28 cellular contexts compared by ENCODE assay signal in genomic region chr9:124707667-124708066, GRCh38.
A peak's percentile ranks its signal among the peaks of the same experiment; 100 is the strongest.
DNase-seq lines count a peak whose midpoint lies in the region; ATAC-seq, FAIRE-seq and TF ChIP-seq lines count a peak whose summit lies in the region.
"Had no signal": no experiment of that assay in that cellular context is flagged by ENCODE, and none has a peak within 500 bp of the region (broad histone marks: within the 10 kb centered on the region; RNA-seq: fewer than 3 reads in every experiment).

No MANE protein-coding gene starts in this region.

- no peak overlapping the region for H3K4me3 ChIP-seq in SK-N-SH (ENCODE audit: low read depth in 2 of 2, low read length in 1 of 2)
- H3K4me3 ChIP-seq in mucosa of rectum (ENCODE audit: low read length in 2 of 2): peak overlapping the region in 1 of 2 donors; percentile 9
- no peak overlapping the region for H3K4me3 ChIP-seq in coronary artery
- H3K4me3 ChIP-seq: HAP-1, heart left ventricle, prostate gland, sigmoid colon, stomach, thyroid gland had no signal

- no peaks in the 10 kb centered on the region for H3K9me2 ChIP-seq in SK-N-SH

- DNase-seq in H54 (ENCODE audit: insufficient read length, low spot score) (no peak), SK-N-SH (no peak), foreskin keratinocyte (peak in 1 of 2 donors; percentile 56), ureter (ENCODE audit: low spot score) (no peak), dermis blood vessel endothelial cell (no peak), coronary artery (ENCODE audit: low spot score) (no peak), NCI-H146 (lab: John Stamatoyannopoulos, UW) (no peak)
- DNase-seq: activated CD4-positive, alpha-beta T cell treated with anti-CD3 and anti-CD28 coated beads for 48 hours; activated gamma-delta T cell; activated naive CD8-positive, alpha-beta T cell treated with anti-CD3 and anti-CD28 coated beads for 36 hours; activated T-cell treated with anti-CD3 and anti-CD28 coated beads, Interleukin-2, amount 50 U/mL, for 1 hour; aorta; CD8-positive, alpha-beta T cell; cortex of kidney; heart left ventricle; Kasumi-1; MV-4-11; NCI-H446 treated with DMSO at 0.1 percent for 48 hours; NCI-H82; sigmoid colon; stimulated activated CD4-positive, alpha-beta T cell treated with anti-CD3 and anti-CD28 coated beads, Interleukin-4, amount 100 ng/mL, for 1 hour; stomach; thyroid gland; WERI-Rb-1 had no signal

- H2AFZ ChIP-seq in SK-N-SH (ENCODE audit: low read depth): no peak overlapping the region

- WGBS in SK-N-SH (ENCODE audit: low lambda C conversion rate): 66% methylated on average over 3 of the region's 3 CpGs

- peaks cover 42% of the 10 kb centered on the region for H3F3A ChIP-seq in SK-N-SH (replicated peaks; ENCODE audit: insufficient read depth)

- H4K20me1 ChIP-seq in SK-N-SH (ENCODE audit: insufficient read depth): no peaks in the 10 kb centered on the region

- POLR2A ChIA-PET in SK-N-SH (lab: Yijun Ruan, JAX): no interaction called here

- H3K4me1 ChIP-seq in SK-N-SH (ENCODE audit: control insufficient read depth in 1 of 2, insufficient read depth in 2 of 2, low read depth in 1 of 2, low read length in 1 of 2) (peaks cover 16 to 38% of the 10 kb centered on the region in 2 experiments; a peak in 2 of 4 replicates), foreskin keratinocyte (peaks cover 11% of the 10 kb centered on the region), mucosa of rectum (ENCODE audit: control insufficient read depth in 2 of 2, insufficient read depth in 2 of 2, low read length in 2 of 2) (peaks cover 12 to 14% of the 10 kb centered on the region in 2 donors)
- H3K4me1 ChIP-seq: HAP-1, prostate gland had no signal

- H3K36me3 ChIP-seq in SK-N-SH (replicated peaks in 1 of 2; ENCODE audit: control insufficient read depth in 1 of 2, insufficient read depth in 2 of 2, low read length in 1 of 2) (peaks cover 4 to 45% of the 10 kb centered on the region in 2 experiments), mucosa of rectum (ENCODE audit: control insufficient read depth in 2 of 2, insufficient read depth in 2 of 2, low read length in 2 of 2) (no peaks in the 10 kb centered on the region)
- H3K36me3 ChIP-seq: HAP-1, heart left ventricle, prostate gland, sigmoid colon, stomach, thyroid gland had no signal

- TF ChIP-seq EP300 in SK-N-SH (IDR thresholded peaks at IDR 0.05; ENCODE audit: borderline replicate concordance in 1 of 2, low read depth in 1 of 2, low read length in 1 of 2): no peak

- TF ChIP-seq RAD21 in SK-N-SH (IDR thresholded peaks at IDR 0.05; ENCODE audit: low read length): no peak

- FAIRE-seq in H54 (lab: Jason Lieb, UNC): peak; percentile 38

- TF ChIP-seq POLR2A in H54 (IDR thresholded peaks at IDR 0.05; ENCODE audit: low read depth, low read length): no peak

- H3K9me3 ChIP-seq in SK-N-SH: 0 out of 2 replicates have a peak, but pooled peaks cover 6% of the 10 kb centered on the region
- H3K9me3 ChIP-seq in mucosa of rectum (ENCODE audit: control insufficient read depth in 2 of 2, low read length in 2 of 2): no peaks in the 10 kb centered on the region
- H3K9me3 ChIP-seq: HAP-1, prostate gland, sigmoid colon, stomach, thyroid gland had no signal

- peak overlapping the region; percentile 4; the same call in 1 of the 2 replicates for H3K4me2 ChIP-seq in SK-N-SH

- CTCF ChIA-PET in SK-N-SH (lab: Yijun Ruan, JAX): interaction anchor here (1.1 to 15.6 kb wide), 3 partner anchors 92 to 170 kb away, joined by 4 to 301 read pairs (median 15); no protein-coding TSS in a partner anchor

- peaks cover 54% of the 10 kb centered on the region for H3K79me2 ChIP-seq in SK-N-SH (ENCODE audit: insufficient read depth)

- no peak for TF ChIP-seq CTCF in SK-N-SH (IDR thresholded peaks at IDR 0.05)
- TF ChIP-seq CTCF in foreskin keratinocyte (conservative IDR thresholded peaks at IDR 0.05): no peak
- no peak for TF ChIP-seq CTCF in coronary artery (IDR thresholded peaks at IDR 0.05)

- peak overlapping the region; percentile 67 to 88 for H3K27ac ChIP-seq in SK-N-SH (ENCODE audit: low read depth in 2 of 2, low read length in 1 of 2)
- H3K27ac ChIP-seq in foreskin keratinocyte: no peak overlapping the region
- H3K27ac ChIP-seq in mucosa of rectum (ENCODE audit: low read depth in 2 of 2, low read length in 2 of 2): peak overlapping the region; percentile 76 to 82
- H3K27ac ChIP-seq in coronary artery: no peak overlapping the region
- H3K27ac ChIP-seq: heart left ventricle, prostate gland, sigmoid colon, stomach, WERI-Rb-1 had no signal

- peak overlapping the region; percentile 37; the same call in 1 of the 2 replicates for H3K9ac ChIP-seq in SK-N-SH
- no peak overlapping the region for H3K9ac ChIP-seq in mucosa of rectum (ENCODE audit: low read depth in 1 of 2, low read length in 2 of 2)

- peak; percentile 29 for ATAC-seq in foreskin keratinocyte
- ATAC-seq: CD8-positive, alpha-beta T cell; esophagus mucosa; heart left ventricle had no signal

- no peaks in the 10 kb centered on the region for H3K27me3 ChIP-seq in SK-N-SH (ENCODE audit: insufficient read depth)
- H3K27me3 ChIP-seq in foreskin keratinocyte: no peaks in the 10 kb centered on the region
- H3K27me3 ChIP-seq in mucosa of rectum (ENCODE audit: control insufficient read depth in 2 of 2, insufficient read depth in 2 of 2, low read length in 2 of 2): no peaks in the 10 kb centered on the region
- H3K27me3 ChIP-seq: heart left ventricle, sigmoid colon, stomach, thyroid gland had no signal

TF ChIP-seq in SK-N-SH, 30 proteins besides CTCF, POLR2A, EP300 and RAD21:
- TF ChIP-seq POLR2AphosphoS5 (IDR thresholded peaks at IDR 0.05; ENCODE audit: low read depth, low read length) (no peak), TAF1 (IDR thresholded peaks at IDR 0.05; ENCODE audit: borderline replicate concordance, low read depth, low read length) (no peak), FOXJ3 (CRISPR knock-in tag; IDR thresholded peaks at IDR 0.05) (no peak), MEF2A (IDR thresholded peaks at IDR 0.05; ENCODE audit: borderline replicate concordance, low read depth) (no peak), PBX3 (IDR thresholded peaks at IDR 0.05) (no peak), FOXM1 (IDR thresholded peaks at IDR 0.05; ENCODE audit: low read depth) (no peak), NFIC (IDR thresholded peaks at IDR 0.05; ENCODE audit: borderline replicate concordance) (no peak), GATA2 (CRISPR knock-in tag; IDR thresholded peaks at IDR 0.05) (no peak), ZBTB33 (IDR thresholded peaks at IDR 0.05; ENCODE audit: borderline replicate concordance, low read depth) (no peak), RXRA (IDR thresholded peaks at IDR 0.05; ENCODE audit: borderline replicate concordance, low read depth) (no peak), YY1 (IDR thresholded peaks at IDR 0.05; ENCODE audit: low read depth) (no peak), ELF1 (IDR thresholded peaks at IDR 0.05) (no peak), RFX5 (IDR thresholded peaks at IDR 0.05; ENCODE audit: low read length) (no peak), SIN3A (IDR thresholded peaks at IDR 0.05; ENCODE audit: borderline replicate concordance, low read depth, low read length) (no peak), TCF12 (IDR thresholded peaks at IDR 0.05) (no peak), USF2 (IDR thresholded peaks at IDR 0.05; ENCODE audit: borderline replicate concordance, low read depth, low read length) (no peak), IRF3 (IDR thresholded peaks at IDR 0.05; ENCODE audit: low read depth, low read length) (no peak), JUND (IDR thresholded peaks at IDR 0.05) (no peak)

Comparison
In these comparisons a context has a peak if more than half of its experiments do, and no peak if none do; other contexts are left out.
1. H3K27ac ChIP-seq: peak in SK-N-SH (2 of 2) and mucosa of rectum (2 of 2); none in foreskin keratinocyte (single experiment) and coronary artery (0 of 2).